Comparison of ENCODE assay signal across 8 cellular contexts in genomic region chr16:30942421-30942796, GRCh38. TPM values are rescaled to one million over a fixed set of nuclear protein-coding genes. Genes with fewer than 3 reads are reported as not detected.
A peak's percentile ranks its signal among the peaks of the same experiment; 100 is the strongest.
DNase-seq lines count a peak whose midpoint lies in the region; ATAC-seq, FAIRE-seq and TF ChIP-seq lines count a peak whose summit lies in the region.

No MANE protein-coding gene starts in this region.

- H3K27me3 ChIP-seq in PC-9 (ENCODE audit: insufficient read depth, low read depth) (no peaks in the 10 kb centered on the region), endodermal cell (ENCODE audit: control insufficient read depth, insufficient read depth, low read length, poor library complexity, severe bottlenecking) (no peaks in the 10 kb centered on the region), small intestine (ENCODE audit: control insufficient read depth in 2 of 2, insufficient read depth in 2 of 2, low read length in 2 of 2) (no peaks in the 10 kb centered on the region)

- WGBS in endodermal cell (ENCODE audit: insufficient coverage in 1 of 2, insufficient read length in 1 of 2), 2 experiments, result 73 to 80% methylated on average over 3 to 4 of the region's 4 CpGs
- WGBS in small intestine, 3 donors, result 32 to 69% (median 54%) methylated on average over 4 of the region's 4 CpGs

- H3K36me3 ChIP-seq in PC-9 (ENCODE audit: low read depth) (peaks cover 17% of the 10 kb centered on the region; the same call in 1 of the 2 replicates), endodermal cell (ENCODE audit: control insufficient read depth, insufficient read depth, low read length) (peaks cover 79% of the 10 kb centered on the region), small intestine (ENCODE audit: control insufficient read depth in 2 of 2, insufficient read depth in 2 of 2, low read length in 2 of 2) (peaks cover 0 to 2% of the 10 kb centered on the region in 2 donors)

- H3K4me2 ChIP-seq in PC-9, result peak overlapping the region; percentile 9; the same call in 1 of the 2 replicates

- H3K27ac ChIP-seq in PC-9, result no peak overlapping the region
- H3K27ac ChIP-seq in endodermal cell (ENCODE audit: low read depth, low read length), result no peak overlapping the region
- peak overlapping the region; percentile 68 to 74 for H3K27ac ChIP-seq in small intestine (ENCODE audit: low read depth in 1 of 2, low read length in 1 of 2)

- peaks cover 4% of the 10 kb centered on the region; the same call in 1 of the 2 replicates for H3K79me2 ChIP-seq in PC-9 (ENCODE audit: low read depth)

- H2AFZ ChIP-seq in PC-9, result no peak overlapping the region

- peaks cover 69% of the 10 kb centered on the region for H3F3A ChIP-seq in PC-9 (ENCODE audit: insufficient read depth, low read depth)

- H3K4me1 Mint-ChIP-seq in activated CD4-positive, alpha-beta T cell treated with anti-CD3 and anti-CD28 coated beads, Interleukin-2, amount 10 ng/mL, durations not matched to agents 24 days and 14 days, result peaks cover 23% of the 10 kb centered on the region
- H3K4me1 Mint-ChIP-seq in endodermal cell, result peaks cover 8% of the 10 kb centered on the region

- peaks cover 30% of the 10 kb centered on the region for H3K36me3 Mint-ChIP-seq in activated CD4-positive, alpha-beta T cell treated with anti-CD3 and anti-CD28 coated beads, Interleukin-2, amount 10 ng/mL, durations not matched to agents 24 days and 14 days (ENCODE audit: low read depth)
- peaks cover 67% of the 10 kb centered on the region for H3K36me3 Mint-ChIP-seq in endodermal cell (ENCODE audit: low read depth)

- DNase-seq in activated CD4-positive, alpha-beta T cell treated with anti-CD3 and anti-CD28 coated beads, Interleukin-2, amount 10 ng/mL, durations not matched to agents 24 days and 14 days, result no peak
- no peak for DNase-seq in activated CD4-positive, alpha-beta T cell treated with anti-CD3 and anti-CD28 coated beads, Interleukin-2, amount 50 U/mL, for 1 hour
- DNase-seq in PC-9 (no peak), endodermal cell (peak; percentile 55), small intestine (peak; percentile 63)
- DNase-seq in activated effector memory CD4-positive, alpha-beta T cell treated with anti-CD3 and anti-CD28 coated beads, Interleukin-2, amount 50 U/mL, for 16 hours, result no peak

- intact Hi-C loops in activated CD4-positive, alpha-beta T cell treated with anti-CD3 and anti-CD28 coated beads, Interleukin-2, amount 10 ng/mL, durations not matched to agents 24 days and 14 days (cut with micrococcal nuclease), result loop anchor here (1.0 kb wide), 2 partner anchors 20 to 98 kb away; no protein-coding TSS in a partner anchor
- intact Hi-C loops in PC-9 (cut with micrococcal nuclease; ENCODE audit: unreplicated experiment), result loop anchor here (1.0 kb wide), 1 partner anchor 98 kb away; no protein-coding TSS in a partner anchor

- no peaks in the 10 kb centered on the region for H3K9me3 Mint-ChIP-seq in activated CD4-positive, alpha-beta T cell treated with anti-CD3 and anti-CD28 coated beads, Interleukin-2, amount 10 ng/mL, durations not matched to agents 24 days and 14 days
- H3K9me3 Mint-ChIP-seq in endodermal cell, result no peaks in the 10 kb centered on the region

- no peak for ATAC-seq in GM21360 (IDR thresholded peaks at IDR 0.05; ENCODE audit: unreplicated experiment)
- no peak for ATAC-seq in HG02678 (IDR thresholded peaks at IDR 0.05; ENCODE audit: unreplicated experiment)

- H3K4me1 ChIP-seq in PC-9 (replicated peaks; ENCODE audit: insufficient read depth) (peaks cover 6% of the 10 kb centered on the region; the same call in 1 of the 2 replicates), endodermal cell (ENCODE audit: control insufficient read depth, insufficient read depth, low read length) (peaks cover 12% of the 10 kb centered on the region), small intestine (ENCODE audit: control insufficient read depth in 2 of 2, insufficient read depth in 1 of 2, low read depth in 1 of 2, low read length in 1 of 2) (peaks cover 0 to 5% of the 10 kb centered on the region in 2 donors)

- no peak for TF ChIP-seq CTCF in PC-9 (conservative IDR thresholded peaks at IDR 0.05)
- TF ChIP-seq CTCF in endodermal cell (conservative IDR thresholded peaks at IDR 0.05), result no peak

- H4K20me1 ChIP-seq in PC-9 (ENCODE audit: insufficient read depth), result peaks cover 25% of the 10 kb centered on the region

- no peaks in the 10 kb centered on the region for H3K27me3 Mint-ChIP-seq in activated CD4-positive, alpha-beta T cell treated with anti-CD3 and anti-CD28 coated beads, Interleukin-2, amount 10 ng/mL, durations not matched to agents 24 days and 14 days
- H3K27me3 Mint-ChIP-seq in endodermal cell (ENCODE audit: insufficient read depth), result no peaks in the 10 kb centered on the region

- H3K4me3 ChIP-seq in PC-9 (no peak overlapping the region), endodermal cell (ENCODE audit: low read length) (no peak overlapping the region), small intestine (ENCODE audit: low read depth in 1 of 2, low read length in 2 of 2) (no peak overlapping the region)

- no peak overlapping the region for H3K9ac ChIP-seq in endodermal cell (ENCODE audit: extremely low read depth, low read length, poor library complexity, severe bottlenecking)

- CTCF ChIA-PET in PC-9 (lab: Charles Lee), result interaction anchor here (0.6 to 2.2 kb wide), 6 partner anchors 19 to 167 kb away, joined by 3 to 10 read pairs (median 4); partner anchors contain the start of gene FBXL19

- BruUV-seq in PC-9 (replicated peaks; lab: Mats Ljungman, UMichigan), result no TSS peak

- POLR2A ChIA-PET in PC-9 (lab: Charles Lee; ENCODE audit: unreplicated experiment), result interaction anchor here (0.5 to 0.7 kb wide), 5 partner anchors 45 to 523 kb away, joined by 3 to 10 read pairs (median 5); no protein-coding TSS in a partner anchor

- no peak for FAIRE-seq in small intestine (lab: Jason Lieb, UNC)

- H3K9me3 ChIP-seq in PC-9 (ENCODE audit: insufficient read depth, low read depth), result no peaks in the 10 kb centered on the region
- no peaks in the 10 kb centered on the region for H3K9me3 ChIP-seq in endodermal cell (ENCODE audit: control insufficient read depth, low read length)
- no peaks in the 10 kb centered on the region for H3K9me3 ChIP-seq in small intestine (ENCODE audit: control insufficient read depth, low read depth)

- no peaks in the 10 kb centered on the region for H3K9me2 ChIP-seq in PC-9 (ENCODE audit: insufficient read depth)

- H3K27ac Mint-ChIP-seq in activated CD4-positive, alpha-beta T cell treated with anti-CD3 and anti-CD28 coated beads, Interleukin-2, amount 10 ng/mL, durations not matched to agents 24 days and 14 days, result peak overlapping the region; percentile 57
- H3K27ac Mint-ChIP-seq in endodermal cell, result no peak overlapping the region

- H3K4me3 Mint-ChIP-seq in activated CD4-positive, alpha-beta T cell treated with anti-CD3 and anti-CD28 coated beads, Interleukin-2, amount 10 ng/mL, durations not matched to agents 24 days and 14 days, result peak overlapping the region; percentile 63
- no peak overlapping the region for H3K4me3 Mint-ChIP-seq in endodermal cell

RNA-seq across cellular contexts. Expression of gene ORAI3, which starts 6.5 kb away (rescaled TPM):
- total RNA-seq in activated CD4-positive, alpha-beta T cell treated with anti-CD3 and anti-CD28 coated beads, Interleukin-2, amount 10 ng/mL, durations not matched to agents 24 days and 14 days, result 11.8 and 12.7 TPM in 2 replicates
- total RNA-seq in PC-9 (2021) (40.7 and 43.5 TPM in 2 replicates), endodermal cell (10 to 100 TPM; 16.9 to 17.7 TPM)
- polyA plus RNA-seq in endodermal cell (2013, experiment 1 of 2), result 9.2 TPM
- polyA plus RNA-seq in endodermal cell (2013, experiment 2 of 2), result 10.4 TPM
- 10 to 100 TPM in 1 of 3 donors, 1 to 10 TPM in 2; 6.2 to 10.5 (median 6.7) TPM for polyA plus RNA-seq in small intestine

RNA-seq across cellular contexts. Expression of gene SETD1A, which starts 15.1 kb away (rescaled TPM):
- total RNA-seq in activated CD4-positive, alpha-beta T cell treated with anti-CD3 and anti-CD28 coated beads, Interleukin-2, amount 10 ng/mL, durations not matched to agents 24 days and 14 days, result 30.7 and 31.5 TPM in 2 replicates
- total RNA-seq in PC-9 (2021) (29.6 and 33.2 TPM in 2 replicates), endodermal cell (10 to 100 TPM; 23.8 to 25.0 TPM)
- polyA plus RNA-seq in endodermal cell (2013, experiment 1 of 2), result 21.0 TPM
- 18.2 TPM for polyA plus RNA-seq in endodermal cell (2013, experiment 2 of 2)
- 10 to 100 TPM in 1 of 3 donors, 1 to 10 TPM in 2; 6.9 to 10.3 (median 7.8) TPM for polyA plus RNA-seq in small intestine

RNA-seq across cellular contexts. Expression of gene FBXL19, which starts 19.0 kb away (rescaled TPM):
- 35.9 and 36.5 TPM in 2 replicates for total RNA-seq in activated CD4-positive, alpha-beta T cell treated with anti-CD3 and anti-CD28 coated beads, Interleukin-2, amount 10 ng/mL, durations not matched to agents 24 days and 14 days
- 70.8 and 72.7 TPM in 2 replicates for total RNA-seq in PC-9 (2021)
- total RNA-seq in endodermal cell, result 10 to 100 TPM; 74.0 to 84.3 TPM
- polyA plus RNA-seq in endodermal cell (2013, experiment 1 of 2), result 49.4 TPM
- 46.5 TPM for polyA plus RNA-seq in endodermal cell (2013, experiment 2 of 2)
- 10 to 100 TPM in 1 of 3 donors, 1 to 10 TPM in 2; 8.7 to 26.3 (median 9.7) TPM for polyA plus RNA-seq in small intestine

RNA-seq across cellular contexts. Expression of gene HSD3B7, which starts 42.6 kb away (rescaled TPM):
- 2.9 and 3.2 TPM in 2 replicates for total RNA-seq in activated CD4-positive, alpha-beta T cell treated with anti-CD3 and anti-CD28 coated beads, Interleukin-2, amount 10 ng/mL, durations not matched to agents 24 days and 14 days
- total RNA-seq in PC-9 (2021) (34.8 and 44.2 TPM in 2 replicates), endodermal cell (1 to 10 TPM; 4.1 to 4.8 TPM)
- 1.3 TPM for polyA plus RNA-seq in endodermal cell (2013, experiment 1 of 2)
- polyA plus RNA-seq in endodermal cell (2013, experiment 2 of 2), result 2.1 TPM
- polyA plus RNA-seq in small intestine, result 10 to 100 TPM; 15.9 to 48.9 (median 29.5) TPM

RNA-seq across cellular contexts. Expression of gene CTF1, which starts 46.0 kb away (rescaled TPM):
- total RNA-seq in activated CD4-positive, alpha-beta T cell treated with anti-CD3 and anti-CD28 coated beads, Interleukin-2, amount 10 ng/mL, durations not matched to agents 24 days and 14 days, result 0.17 and 0.33 TPM in 2 replicates
- total RNA-seq in PC-9 (2021), result 11.6 and 17.0 TPM in 2 replicates
- total RNA-seq in endodermal cell, result 1 to 10 TPM; 3.1 to 3.3 TPM
- 3.8 TPM for polyA plus RNA-seq in endodermal cell (2013, experiment 1 of 2)
- polyA plus RNA-seq in endodermal cell (2013, experiment 2 of 2), result 2.8 TPM
- polyA plus RNA-seq in small intestine, result 1 to 10 TPM in 1 of 3 donors, not detected in 2; 1.1 TPM

Comparison
In these comparisons a context has a peak if more than half of its experiments do, and no peak if none do; other contexts are left out.
1. DNase-seq: peak in endodermal cell (single experiment) and small intestine (single experiment); none in activated CD4-positive, alpha-beta T cell treated with anti-CD3 and anti-CD28 coated beads, Interleukin-2, amount 10 ng/mL, durations not matched to agents 24 days and 14 days (single experiment), activated CD4-positive, alpha-beta T cell treated with anti-CD3 and anti-CD28 coated beads, Interleukin-2, amount 50 U/mL, for 1 hour (single experiment), PC-9 (0 of 2) and activated effector memory CD4-positive, alpha-beta T cell treated with anti-CD3 and anti-CD28 coated beads, Interleukin-2, amount 50 U/mL, for 16 hours (single experiment).
2. H3K27ac ChIP-seq: peak in small intestine (2 of 2); none in PC-9 (single experiment) and endodermal cell (single experiment).